10 cellular contexts compared by ENCODE assay signal in the genomic region with DNA sequence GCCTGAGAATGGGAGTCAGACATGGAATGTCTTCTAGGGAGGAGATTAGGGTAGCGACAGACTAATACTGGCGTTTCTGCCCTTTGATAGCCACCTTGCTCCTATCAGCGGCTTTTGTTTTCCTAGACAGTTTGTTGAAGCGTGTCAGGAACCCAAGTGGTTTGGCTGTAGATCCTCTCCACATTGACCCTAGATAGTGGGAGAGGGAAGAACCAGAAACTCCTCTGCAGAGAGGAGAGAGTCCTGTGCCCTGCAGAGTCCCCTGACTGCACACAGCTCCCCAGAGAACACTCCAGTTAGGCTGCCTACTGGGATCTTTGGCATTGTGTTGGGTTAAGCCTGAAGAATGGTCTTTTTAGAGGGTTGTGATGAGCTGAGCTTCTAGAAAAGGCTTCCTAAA. TPM values are rescaled to one million over a fixed set of nuclear protein-coding genes. Genes with fewer than 3 reads are reported as not detected.
A peak's percentile ranks its signal among the peaks of the same experiment; 100 is the strongest.
DNase-seq lines count a peak whose midpoint lies in the region; TF ChIP-seq lines count a peak whose summit lies in the region.
"Had no signal": no experiment of that assay in that cellular context is flagged by ENCODE, and none has a peak within 500 bp of the region (broad histone marks: within the 10 kb centered on the region; RNA-seq: fewer than 3 reads in every experiment).

No MANE protein-coding gene starts in this region.

- in situ Hi-C loops in GM13976 (cut with MboI; ENCODE audit: low sequenced_read_pairs, unreplicated experiment) = no loop called here

- H3K27ac ChIP-seq in VCaP (peak overlapping the region; percentile 100), stomach (peak overlapping the region in 4 of 5 donors; percentile 8 to 100 (median 39))

- H3K36me3 ChIP-seq in stomach = peaks cover 12 to 43% (median 32%) of the 10 kb centered on the region in 4 donors

- H3K27ac Mint-ChIP-seq in activated naive CD4-positive, alpha-beta T cell treated with anti-CD3 and anti-CD28 coated beads for 36 hours = peak overlapping the region; percentile 93

- peaks cover 40 to 68% (median 66%) of the 10 kb centered on the region in 4 donors for H3K4me1 ChIP-seq in stomach

- TF ChIP-seq EP300 in stomach (IDR thresholded peaks at IDR 0.05) = no peak

- no peaks in the 10 kb centered on the region for H3K9me3 ChIP-seq in stomach

- 43 to 75% (median 45%) methylated on average over 4 of the region's 4 CpGs for WGBS in stomach, 5 donors

- CTCF ChIA-PET in activated naive CD4-positive, alpha-beta T cell treated with anti-CD3 and anti-CD28 coated beads for 36 hours (lab: Charles Lee) = no interaction called here

- TF ChIP-seq CTCF in VCaP (conservative IDR thresholded peaks at IDR 0.05) (no peak), fibroblast of the aortic adventitia (IDR thresholded peaks at IDR 0.05; ENCODE audit: insufficient read depth, low read length) (no peak), stomach (IDR thresholded peaks at IDR 0.05) (no peak), GM13976 (IDR thresholded peaks at IDR 0.05; ENCODE audit: borderline replicate concordance, control extremely low read depth, extremely low read depth, insufficient read depth, missing control alignments) (no peak)

- TF ChIP-seq POLR2A in stomach (IDR thresholded peaks at IDR 0.05) = no peak

- peaks cover 5% of the 10 kb centered on the region for H3K27me3 Mint-ChIP-seq in activated naive CD4-positive, alpha-beta T cell treated with anti-CD3 and anti-CD28 coated beads for 36 hours (ENCODE audit: low read depth)

- peak overlapping the region; percentile 83 for H3K4me3 Mint-ChIP-seq in activated naive CD4-positive, alpha-beta T cell treated with anti-CD3 and anti-CD28 coated beads for 36 hours

- H3K27me3 ChIP-seq in stomach = no peaks in the 10 kb centered on the region

- H3K9me3 Mint-ChIP-seq in activated naive CD4-positive, alpha-beta T cell treated with anti-CD3 and anti-CD28 coated beads for 36 hours = no peaks in the 10 kb centered on the region

- H3K36me3 Mint-ChIP-seq in activated naive CD4-positive, alpha-beta T cell treated with anti-CD3 and anti-CD28 coated beads for 36 hours (ENCODE audit: low read depth) = peaks cover 51% of the 10 kb centered on the region

- DNase-seq in activated naive CD4-positive, alpha-beta T cell treated with anti-CD3 and anti-CD28 coated beads for 36 hours = no peak
- DNase-seq in activated naive CD4-positive, alpha-beta T cell treated with Interleukin-2 at 50 U/mL for 16 hours = no peak
- no peak for DNase-seq in fibroblast of the aortic adventitia (ENCODE audit: low read depth)
- no peak for DNase-seq in stomach
- no peak for DNase-seq in OCI-M2 (lab: John Stamatoyannopoulos, UW; ENCODE audit: unreplicated experiment)
- DNase-seq in GF-D8 (lab: John Stamatoyannopoulos, UW) = no peak
- DNase-seq in GM13976 (ENCODE audit: low spot score) = no peak
- DNase-seq: C1 segment of cervical spinal cord, NCI-H510A had no signal

- intact Hi-C loops in activated naive CD4-positive, alpha-beta T cell treated with anti-CD3 and anti-CD28 coated beads for 36 hours (cut with micrococcal nuclease) = no loop called here
- intact Hi-C loops in stomach (cut with DNase I; ENCODE audit: low total_unique reads) = no loop called here

- H3K4me3 ChIP-seq in fibroblast of the aortic adventitia (ENCODE audit: low read depth, low read length) = peak overlapping the region; percentile 25
- peak overlapping the region in 1 of 4 donors; percentile 90 for H3K4me3 ChIP-seq in stomach

- peaks cover 64% of the 10 kb centered on the region for H3K4me1 Mint-ChIP-seq in activated naive CD4-positive, alpha-beta T cell treated with anti-CD3 and anti-CD28 coated beads for 36 hours (ENCODE audit: low read depth)

RNA-seq across cellular contexts. Expression of a gene that starts 2.4 kb away (rescaled TPM):
- 10 to 100 TPM; 39.3 to 39.7 TPM for total RNA-seq in activated naive CD4-positive, alpha-beta T cell treated with anti-CD3 and anti-CD28 coated beads for 36 hours
- total RNA-seq in fibroblast of the aortic adventitia (ENCODE audit: low replicate concordance) (48.0 and 49.6 TPM in 2 replicates), stomach (100 to 1,000 TPM in 1 of 5 donors, 10 to 100 TPM in 4; 14.1 to 117 (median 28.1) TPM)
- 10 to 100 TPM; 17.4 to 21.4 (median 20.0) TPM for polyA plus RNA-seq in stomach

RNA-seq across cellular contexts. Expression of a gene that starts 3.5 kb away (rescaled TPM):
- total RNA-seq in activated naive CD4-positive, alpha-beta T cell treated with anti-CD3 and anti-CD28 coated beads for 36 hours = 1 to 10 TPM; 3.5 to 5.2 TPM
- 2.4 and 3.0 TPM in 2 replicates for total RNA-seq in fibroblast of the aortic adventitia (ENCODE audit: low replicate concordance)
- 10 to 100 TPM in 2 of 5 donors, 1 to 10 TPM in 1, under 1 TPM in 1, not detected in 1; 0.89 to 44.3 (median 10.9) TPM for total RNA-seq in stomach
- 10 to 100 TPM in 1 of 3 donors, 1 to 10 TPM in 2; 4.9 to 11.7 (median 5.2) TPM for polyA plus RNA-seq in stomach

RNA-seq across cellular contexts. Expression of a gene that starts 4.2 kb away (rescaled TPM):
- total RNA-seq in activated naive CD4-positive, alpha-beta T cell treated with anti-CD3 and anti-CD28 coated beads for 36 hours = 10 to 100 TPM; 45.3 to 53.6 TPM
- total RNA-seq in fibroblast of the aortic adventitia (ENCODE audit: low replicate concordance) (8.8 and 9.2 TPM in 2 replicates), stomach (100 to 1,000 TPM in 1 of 5 donors, 10 to 100 TPM in 1, 1 to 10 TPM in 2, not detected in 1; 6.2 to 226 (median 38.9) TPM)
- polyA plus RNA-seq in stomach = 10 to 100 TPM; 29.5 to 78.0 (median 39.5) TPM

RNA-seq across cellular contexts. Expression of a gene that starts 32.0 kb away (rescaled TPM):
- 1 to 10 TPM; 2.3 to 2.6 TPM for total RNA-seq in activated naive CD4-positive, alpha-beta T cell treated with anti-CD3 and anti-CD28 coated beads for 36 hours
- total RNA-seq in fibroblast of the aortic adventitia (ENCODE audit: low replicate concordance) = 0.27 TPM in 1 of 2 replicates, not detected in the other
- total RNA-seq in stomach = 1 to 10 TPM in 1 of 5 donors, not detected in 4; 2.3 TPM
- polyA plus RNA-seq in stomach = 1 to 10 TPM in 1 of 3 donors, under 1 TPM in 1, not detected in 1; 0.65 to 1.1 TPM

RNA-seq across cellular contexts. Expression of a gene that starts 47.0 kb away (rescaled TPM):
- total RNA-seq in activated naive CD4-positive, alpha-beta T cell treated with anti-CD3 and anti-CD28 coated beads for 36 hours = 10 to 100 TPM; 46.0 to 48.7 TPM
- 25.6 and 31.6 TPM in 2 replicates for total RNA-seq in fibroblast of the aortic adventitia (ENCODE audit: low replicate concordance)
- total RNA-seq in stomach = 100 to 1,000 TPM in 1 of 5 donors, 10 to 100 TPM in 3, 1 to 10 TPM in 1; 9.4 to 120 (median 28.0) TPM
- 10 to 100 TPM; 25.1 to 44.8 (median 35.0) TPM for polyA plus RNA-seq in stomach
